ENCODE assay signal across 8 cellular contexts in the genomic region with DNA sequence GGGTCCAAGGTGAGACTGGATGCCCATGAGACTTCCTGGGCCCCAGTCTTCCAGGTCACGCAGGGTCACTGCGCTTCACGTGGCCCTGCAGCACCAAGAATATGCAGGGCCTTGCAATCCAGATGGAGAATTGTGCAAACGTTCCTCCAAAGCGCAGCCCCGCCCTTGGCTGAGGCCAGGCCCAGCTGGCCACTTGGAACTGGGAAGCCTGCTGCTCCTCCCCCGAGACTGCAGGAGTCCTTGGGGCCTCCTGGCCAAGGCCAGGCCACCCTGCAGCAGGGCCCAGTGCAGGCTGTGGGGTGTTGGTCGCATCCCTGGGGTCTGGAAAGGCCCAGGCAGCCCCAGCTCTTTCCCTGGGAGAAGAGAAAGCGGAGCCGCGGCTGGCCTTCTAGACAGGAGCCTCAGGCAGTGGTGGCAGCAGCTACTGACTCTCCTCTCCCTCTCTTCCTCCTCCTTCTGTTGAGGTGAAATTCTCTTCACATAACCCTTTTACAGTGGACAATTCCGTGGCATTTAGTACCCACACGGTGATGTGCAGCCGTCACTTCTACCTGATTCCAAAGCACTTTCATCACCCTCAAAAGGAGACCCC.
A peak's percentile ranks its signal among the peaks of the same experiment; 100 is the strongest.
DNase-seq lines count a peak whose midpoint lies in the region; ATAC-seq and TF ChIP-seq lines count a peak whose summit lies in the region.

No MANE protein-coding gene starts in this region.

- CTCF ChIA-PET in Caco-2 (lab: Charles Lee), result interaction anchor here (0.8 kb wide), 1 partner anchor 12 kb away, joined by 5 read pairs; no protein-coding TSS in a partner anchor
- CTCF ChIA-PET in activated CD4-positive, alpha-beta memory T cell treated with anti-CD3 and anti-CD28 coated beads for 36 hours (lab: Charles Lee), result interaction anchor here (0.8 to 1.2 kb wide), 2 partner anchors 13 to 24 kb away, joined by 3 read pairs; no protein-coding TSS in a partner anchor

- no peak overlapping the region for H3K4me2 ChIP-seq in osteoblast (ENCODE audit: insufficient read depth, low read length)

- no peaks in the 10 kb centered on the region for H3K36me3 ChIP-seq in Caco-2 (ENCODE audit: control insufficient read depth, insufficient read depth, low read length)
- no peaks in the 10 kb centered on the region for H3K36me3 ChIP-seq in osteoblast (ENCODE audit: insufficient read depth, low read length)

- no peak overlapping the region for H3K4me3 Mint-ChIP-seq in Caco-2 (ENCODE audit: unreplicated experiment)
- no peak overlapping the region for H3K4me3 Mint-ChIP-seq in activated CD4-positive, alpha-beta memory T cell treated with anti-CD3 and anti-CD28 coated beads for 36 hours

- H3K9me3 ChIP-seq in Caco-2, result no peaks in the 10 kb centered on the region
- H3K9me3 ChIP-seq in osteoblast (ENCODE audit: low read depth, low read length), result no peaks in the 10 kb centered on the region

- DNase-seq in Caco-2, result peak; percentile 66 to 74
- peak; percentile 35 for DNase-seq in NOMO-1 treated with dmso at 0.1 percent for 144 hours (lab: John Stamatoyannopoulos, UW; ENCODE audit: unreplicated experiment)
- DNase-seq in foreskin fibroblast, result peak; percentile 89 to 98
- peak; percentile 58 for DNase-seq in osteoblast (ENCODE audit: insufficient read length, low spot score, missing footprints)
- DNase-seq in stimulated activated naive CD8-positive, alpha-beta T cell treated with anti-CD3 and anti-CD28 coated beads, Interleukin-15, Interleukin-2, amounts not matched to agents 100 U/mL and 50 U/mL, for 24 hours, result no peak
- DNase-seq in kidney glomerular epithelial cell (lab: John Stamatoyannopoulos, UW), result no peak
- DNase-seq in activated CD4-positive, alpha-beta memory T cell treated with anti-CD3 and anti-CD28 coated beads for 36 hours, result no peak

- H4K20me1 ChIP-seq in osteoblast (ENCODE audit: insufficient read depth, low read length), result no peaks in the 10 kb centered on the region

- no peak overlapping the region for H3K27ac Mint-ChIP-seq in Caco-2 (ENCODE audit: unreplicated experiment)
- H3K27ac Mint-ChIP-seq in activated CD4-positive, alpha-beta memory T cell treated with anti-CD3 and anti-CD28 coated beads for 36 hours, result no peak overlapping the region

- H3K27me3 ChIP-seq in Caco-2 (replicated peaks; ENCODE audit: control insufficient read depth, insufficient read depth, low read length), result no peaks in the 10 kb centered on the region
- peaks cover 20% of the 10 kb centered on the region for H3K27me3 ChIP-seq in osteoblast (ENCODE audit: insufficient read depth, low read length)

- no peaks in the 10 kb centered on the region for H3K79me2 ChIP-seq in osteoblast (ENCODE audit: insufficient read depth, low read length)

- H3K27ac ChIP-seq in osteoblast (ENCODE audit: low read depth, low read length), result no peak overlapping the region

- ATAC-seq in stimulated activated naive CD8-positive, alpha-beta T cell treated with anti-CD3 and anti-CD28 coated beads, Interleukin-15, Interleukin-2, amounts not matched to agents 100 U/mL and 50 U/mL, for 24 hours, result no peak
- ATAC-seq in GM21447 (IDR thresholded peaks at IDR 0.05; ENCODE audit: unreplicated experiment), result no peak

- TF ChIP-seq CTCF in Caco-2 (IDR thresholded peaks at IDR 0.05; ENCODE audit: insufficient read depth in 1 of 2, low read depth in 1 of 2, low read length in 1 of 2, severe bottlenecking in 1 of 2, unreplicated experiment in 1 of 2) (no peak), foreskin fibroblast (IDR thresholded peaks at IDR 0.05; ENCODE audit: low read depth, low read length) (no peak), osteoblast (IDR thresholded peaks at IDR 0.05; ENCODE audit: extremely low read depth, low read depth, low read length) (no peak)

- H3K27me3 Mint-ChIP-seq in Caco-2 (ENCODE audit: insufficient read depth, unreplicated experiment), result no peaks in the 10 kb centered on the region
- peaks cover 3% of the 10 kb centered on the region for H3K27me3 Mint-ChIP-seq in activated CD4-positive, alpha-beta memory T cell treated with anti-CD3 and anti-CD28 coated beads for 36 hours

- no peaks in the 10 kb centered on the region for H3K36me3 Mint-ChIP-seq in Caco-2 (ENCODE audit: insufficient read depth, unreplicated experiment)
- no peaks in the 10 kb centered on the region for H3K36me3 Mint-ChIP-seq in activated CD4-positive, alpha-beta memory T cell treated with anti-CD3 and anti-CD28 coated beads for 36 hours

- no peaks in the 10 kb centered on the region for H3K9me3 Mint-ChIP-seq in Caco-2 (ENCODE audit: unreplicated experiment)
- no peaks in the 10 kb centered on the region for H3K9me3 Mint-ChIP-seq in activated CD4-positive, alpha-beta memory T cell treated with anti-CD3 and anti-CD28 coated beads for 36 hours

- POLR2A ChIA-PET in Caco-2 (lab: Charles Lee), result no interaction called here
- POLR2A ChIA-PET in activated CD4-positive, alpha-beta memory T cell treated with anti-CD3 and anti-CD28 coated beads for 36 hours (lab: Charles Lee), result no interaction called here

- no peaks in the 10 kb centered on the region for H3K4me1 Mint-ChIP-seq in Caco-2 (ENCODE audit: low read depth, unreplicated experiment)
- no peaks in the 10 kb centered on the region for H3K4me1 Mint-ChIP-seq in activated CD4-positive, alpha-beta memory T cell treated with anti-CD3 and anti-CD28 coated beads for 36 hours (ENCODE audit: low read depth)

- intact Hi-C loops in Caco-2 (cut with micrococcal nuclease; ENCODE audit: unreplicated experiment), result no loop called here
- intact Hi-C loops in activated CD4-positive, alpha-beta memory T cell treated with anti-CD3 and anti-CD28 coated beads for 36 hours (cut with micrococcal nuclease), result no loop called here

- H3K4me3 ChIP-seq in Caco-2 (ENCODE audit: low read depth, low read length) (no peak overlapping the region), foreskin fibroblast (ENCODE audit: low read depth in 1 of 2, low read length in 2 of 2) (no peak overlapping the region), osteoblast (ENCODE audit: insufficient read depth, low read length) (no peak overlapping the region)

- H2AFZ ChIP-seq in osteoblast (ENCODE audit: low read length), result no peak overlapping the region

- peaks cover 10% of the 10 kb centered on the region; the same call in 1 of the 2 replicates for H3K4me1 ChIP-seq in Caco-2
- no peaks in the 10 kb centered on the region for H3K4me1 ChIP-seq in osteoblast (ENCODE audit: insufficient read depth, low read length)

- no TSS peak for BruUV-seq in Caco-2 (replicated peaks; lab: Mats Ljungman, UMichigan)

Comparison
In these comparisons a context has a peak if more than half of its experiments do, and no peak if none do; other contexts are left out.
1. DNase-seq: peak in Caco-2 (2 of 2), NOMO-1 treated with dmso at 0.1 percent for 144 hours (single experiment), foreskin fibroblast (2 of 2) and osteoblast (single experiment); none in stimulated activated naive CD8-positive, alpha-beta T cell treated with anti-CD3 and anti-CD28 coated beads, Interleukin-15, Interleukin-2, amounts not matched to agents 100 U/mL and 50 U/mL, for 24 hours (single experiment), kidney glomerular epithelial cell (single experiment) and activated CD4-positive, alpha-beta memory T cell treated with anti-CD3 and anti-CD28 coated beads for 36 hours (single experiment).